ENCODE assay signal across 8 cellular contexts in the genomic region with DNA sequence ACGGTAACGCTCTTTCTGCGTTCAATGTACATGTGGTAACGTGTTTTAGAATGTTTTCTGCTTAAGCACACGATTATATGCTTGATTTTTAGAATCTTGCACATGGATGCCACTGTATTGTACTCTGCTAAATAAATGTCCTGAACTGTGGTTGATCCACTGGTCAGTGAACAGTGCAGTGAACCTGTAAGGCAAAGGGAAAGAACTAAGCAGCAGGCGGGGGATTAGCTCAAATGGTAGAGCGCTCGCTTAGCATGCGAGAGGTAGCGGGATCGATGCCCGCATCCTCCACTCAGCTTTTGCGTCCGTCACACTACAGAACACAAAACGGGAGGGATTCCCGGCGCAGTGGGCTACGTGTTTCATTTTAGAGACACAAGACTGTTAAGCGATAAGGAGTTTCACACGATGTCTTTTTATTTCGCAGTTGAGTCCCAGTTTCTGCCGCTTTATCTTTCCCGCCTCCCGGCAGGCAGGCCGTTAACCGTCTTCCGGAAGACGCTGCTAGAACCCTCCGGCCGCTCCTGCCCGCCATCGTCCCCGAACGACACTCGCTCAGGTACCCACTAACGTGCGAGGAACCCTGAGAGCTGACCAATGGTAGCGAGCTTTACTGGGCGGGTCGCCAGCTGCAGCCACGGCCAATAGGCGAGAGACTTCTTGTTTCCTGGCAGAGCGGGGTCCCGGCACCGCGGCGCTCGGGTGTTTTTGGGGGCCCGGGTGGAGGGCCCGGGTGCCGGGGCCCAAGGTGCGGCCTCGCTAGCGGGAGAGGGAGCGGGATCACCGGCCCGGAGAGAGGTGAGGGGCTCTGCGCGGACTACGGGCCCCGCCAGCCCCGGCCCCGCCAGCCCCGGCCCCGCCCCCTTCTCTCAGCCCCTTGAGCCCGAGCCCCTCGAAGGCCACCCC. TPM values are rescaled to one million over a fixed set of nuclear protein-coding genes. Genes with fewer than 3 reads are reported as not detected.
DNase-seq lines count a peak whose midpoint lies in the region; ATAC-seq and TF ChIP-seq lines count a peak whose summit lies in the region.

A gene with protein sequence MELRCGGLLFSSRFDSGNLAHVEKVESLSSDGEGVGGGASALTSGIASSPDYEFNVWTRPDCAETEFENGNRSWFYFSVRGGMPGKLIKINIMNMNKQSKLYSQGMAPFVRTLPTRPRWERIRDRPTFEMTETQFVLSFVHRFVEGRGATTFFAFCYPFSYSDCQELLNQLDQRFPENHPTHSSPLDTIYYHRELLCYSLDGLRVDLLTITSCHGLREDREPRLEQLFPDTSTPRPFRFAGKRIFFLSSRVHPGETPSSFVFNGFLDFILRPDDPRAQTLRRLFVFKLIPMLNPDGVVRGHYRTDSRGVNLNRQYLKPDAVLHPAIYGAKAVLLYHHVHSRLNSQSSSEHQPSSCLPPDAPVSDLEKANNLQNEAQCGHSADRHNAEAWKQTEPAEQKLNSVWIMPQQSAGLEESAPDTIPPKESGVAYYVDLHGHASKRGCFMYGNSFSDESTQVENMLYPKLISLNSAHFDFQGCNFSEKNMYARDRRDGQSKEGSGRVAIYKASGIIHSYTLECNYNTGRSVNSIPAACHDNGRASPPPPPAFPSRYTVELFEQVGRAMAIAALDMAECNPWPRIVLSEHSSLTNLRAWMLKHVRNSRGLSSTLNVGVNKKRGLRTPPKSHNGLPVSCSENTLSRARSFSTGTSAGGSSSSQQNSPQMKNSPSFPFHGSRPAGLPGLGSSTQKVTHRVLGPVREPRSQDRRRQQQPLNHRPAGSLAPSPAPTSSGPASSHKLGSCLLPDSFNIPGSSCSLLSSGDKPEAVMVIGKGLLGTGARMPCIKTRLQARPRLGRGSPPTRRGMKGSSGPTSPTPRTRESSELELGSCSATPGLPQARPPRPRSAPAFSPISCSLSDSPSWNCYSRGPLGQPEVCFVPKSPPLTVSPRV (plus strand): TSS at position 673 of the 906 bp plus-strand sequence. CDS start 1,291 bp downstream, outside the sequence.

- intact Hi-C loops in T-helper 1 cell treated with Interleukin-12 subunit alpha and Interleukin-12 subunit beta and Interleukin-4 antibody, amounts not matched to agents 30 ng/mL and 1 ng/mL, for 36 hours (cut with micrococcal nuclease), result loop anchor here (1.0 to 10.0 kb wide), 17 partner anchors 19 to 1342 kb away; a partner anchor contains a TSS
- intact Hi-C loops in adrenal gland (cut with DNase I) (no loop called here), heart right ventricle (cut with DNase I) (loop anchor here in 5 of 10 donors (1.0 to 5.0 kb wide), 5 partner anchors 20 to 36 kb away; a partner anchor contains a TSS), posterior cingulate gyrus (cut with DNase I) (loop anchor here (2.0 kb wide), 2 partner anchors 18 to 36 kb away; a partner anchor contains a TSS)

- 0 to 1% (median 1%) methylated on average over 31 to 67 of the region's 67 CpGs for WGBS in adrenal gland, 4 donors
- WGBS in heart right ventricle, 2 donors, result 0% methylated on average over 57 to 66 of the region's 67 CpGs
- WGBS in upper lobe of left lung, 2 donors, result 0% methylated on average over 21 to 49 of the region's 67 CpGs

- TF ChIP-seq CTCF in adrenal gland (IDR thresholded peaks at IDR 0.05) (no peak), heart right ventricle (IDR thresholded peaks at IDR 0.05) (no peak), upper lobe of left lung (IDR thresholded peaks at IDR 0.05) (no peak)

- H3K36me3 ChIP-seq in adrenal gland (replicated peaks in 1 of 2) (peaks cover 0 to 30% of the 10 kb centered on the region in 2 donors), heart right ventricle (peaks cover 0 to 34% (median 24%) of the 10 kb centered on the region in 9 donors), upper lobe of left lung (peaks cover 0 to 27% (median 15%) of the 10 kb centered on the region in 4 donors)

- DNase-seq in NCI-H1694 (lab: John Stamatoyannopoulos, UW), result peak; percentile 98
- peak; percentile 96 to 99 (median 96) for DNase-seq in adrenal gland
- peak; percentile 95 to 96 for DNase-seq in heart right ventricle
- peak; percentile 93 to 99 (median 96) for DNase-seq in posterior cingulate gyrus
- peak; percentile 96 for DNase-seq in upper lobe of left lung

- peak within 1 kb of the TSS; percentile 71 to 97 (median 77) for H3K27ac ChIP-seq in adrenal gland
- peak within 1 kb of the TSS; percentile 15 to 92 (median 88) for H3K27ac ChIP-seq in heart right ventricle
- H3K27ac ChIP-seq in upper lobe of left lung, result peak within 1 kb of the TSS; percentile 73 to 89 (median 86)

- H3K4me3 ChIP-seq in adrenal gland, result peak within 1 kb of the TSS in 3 of 4 donors; percentile 16 to 95 (median 80)
- H3K4me3 ChIP-seq in heart right ventricle, result peak within 1 kb of the TSS; percentile 78 to 97 (median 94)
- peak within 1 kb of the TSS; percentile 83 to 97 (median 94) for H3K4me3 ChIP-seq in upper lobe of left lung

- TF ChIP-seq POLR2A in adrenal gland (IDR thresholded peaks at IDR 0.05) (peak; percentile 11 to 72), upper lobe of left lung (IDR thresholded peaks at IDR 0.05) (peak in 3 of 4 donors; percentile 52 to 71 (median 58))

- H3K9me3 ChIP-seq in adrenal gland (replicated peaks in 1 of 3) (no peaks in the 10 kb centered on the region), heart right ventricle (no peaks in the 10 kb centered on the region), upper lobe of left lung (no peaks in the 10 kb centered on the region)

- peak; percentile 72 for ATAC-seq in GM18498 (IDR thresholded peaks at IDR 0.05; ENCODE audit: unreplicated experiment)
- peak; percentile 70 for ATAC-seq in HG02885 (IDR thresholded peaks at IDR 0.05; ENCODE audit: poor library complexity, unreplicated experiment)
- peak; percentile 82 to 91 (median 86) for ATAC-seq in heart right ventricle
- peak; percentile 91 to 92 for ATAC-seq in upper lobe of left lung (ENCODE audit: low FRiP score in 2 of 2)

- H3K4me1 ChIP-seq in adrenal gland (replicated peaks in 1 of 2) (peaks cover 0 to 13% of the 10 kb centered on the region in 2 donors), heart right ventricle (peaks cover 7 to 22% (median 16%) of the 10 kb centered on the region in 9 donors), upper lobe of left lung (peaks cover 11 to 19% (median 16%) of the 10 kb centered on the region in 4 donors)

- no peaks in the 10 kb centered on the region for H3K27me3 ChIP-seq in adrenal gland
- no peaks in the 10 kb centered on the region for H3K27me3 ChIP-seq in heart right ventricle
- H3K27me3 ChIP-seq in upper lobe of left lung, result no peaks in the 10 kb centered on the region

- TF ChIP-seq EP300 in upper lobe of left lung (IDR thresholded peaks at IDR 0.05), result no peak

RNA-seq across cellular contexts. Expression of the gene that starts here (rescaled TPM):
- total RNA-seq in T-helper 1 cell treated with Interleukin-12 subunit alpha and Interleukin-12 subunit beta and Interleukin-4 antibody, amounts not matched to agents 30 ng/mL and 1 ng/mL, for 36 hours, result 11.1 and 14.2 TPM in 2 replicates
- total RNA-seq in adrenal gland (10 to 100 TPM; 23.4 to 42.4 (median 30.4) TPM), heart right ventricle (10 to 100 TPM in 6 of 10 donors, 1 to 10 TPM in 4; 7.9 to 16.8 (median 11.7) TPM), upper lobe of left lung (10 to 100 TPM in 5 of 6 donors, 1 to 10 TPM in 1; 7.8 to 17.6 (median 14.3) TPM)
- polyA plus RNA-seq in adrenal gland (10 to 100 TPM; 21.2 to 31.3 (median 29.8) TPM), heart right ventricle (1 to 10 TPM; 4.2 to 6.5 TPM)

Comparison
In these comparisons a context has a peak if more than half of its experiments do, and no peak if none do; other contexts are left out.
1. Peak in every context shown above with its lines: DNase-seq, ATAC-seq, H3K4me3 ChIP-seq and H3K27ac ChIP-seq.
2. intact Hi-C loops: an anchor here in T-helper 1 cell treated with Interleukin-12 subunit alpha and Interleukin-12 subunit beta and Interleukin-4 antibody, amounts not matched to agents 30 ng/mL and 1 ng/mL, for 36 hours (1.0 to 10.0 kb wide) and posterior cingulate gyrus (2.0 kb wide); none called in adrenal gland.